20 cellular contexts compared by ENCODE assay signal in the genomic region with DNA sequence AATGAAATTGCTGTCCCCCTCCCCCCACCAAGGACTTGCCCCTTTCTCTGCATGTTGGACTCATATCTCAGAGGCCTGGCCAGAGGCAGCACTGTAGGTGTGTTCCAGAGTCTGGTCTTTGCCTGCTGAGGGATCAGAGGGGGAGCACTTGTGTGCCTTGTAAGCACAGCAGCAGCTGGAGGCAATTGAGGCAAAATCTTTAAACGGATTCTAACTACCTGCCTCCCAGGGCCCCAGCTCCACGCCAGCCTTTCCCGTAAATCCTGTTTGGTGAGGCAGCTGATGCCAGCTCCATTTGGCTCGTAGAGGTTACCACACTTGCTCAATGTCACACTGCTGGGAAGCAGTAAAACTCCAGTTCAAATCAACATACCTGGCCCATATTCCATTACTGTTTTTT. TPM values are rescaled to one million over a fixed set of nuclear protein-coding genes. Genes with fewer than 3 reads are reported as not detected.
DNase-seq lines count a peak whose midpoint lies in the region; FAIRE-seq and TF ChIP-seq lines count a peak whose summit lies in the region.
"Had no signal": no experiment of that assay in that cellular context is flagged by ENCODE, and none has a peak within 500 bp of the region (broad histone marks: within the 10 kb centered on the region; RNA-seq: fewer than 3 reads in every experiment).

No MANE protein-coding gene starts in this region.

- TF ChIP-seq CTCF in bronchial epithelial cell (IDR thresholded peaks at IDR 0.05; ENCODE audit: insufficient read depth, low read length, severe bottlenecking), result no peak
- TF ChIP-seq CTCF in stomach (IDR thresholded peaks at IDR 0.05), result peak in 1 of 7 experiments; percentile 7

- no peak for TF ChIP-seq EP300 in stomach (IDR thresholded peaks at IDR 0.05)

- H3K4me1 ChIP-seq in stomach, result peaks cover 30 to 60% (median 38%) of the 10 kb centered on the region in 4 donors

- H3K4me3 ChIP-seq in bronchial epithelial cell (ENCODE audit: low read depth, low read length) (no peak overlapping the region), stomach (no peak overlapping the region)
- H3K4me3 ChIP-seq: testis had no signal

- FAIRE-seq in bronchial epithelial cell (lab: Jason Lieb, UNC), result no peak

- no peak for TF ChIP-seq POLR2A in stomach (IDR thresholded peaks at IDR 0.05)

- no peaks in the 10 kb centered on the region for H3K9me3 ChIP-seq in stomach
- H3K9me3 ChIP-seq: testis had no signal

- DNase-seq in NCI-H82 (lab: John Stamatoyannopoulos, UW) (peak; percentile 73), NCI-H82 treated with DMSO at 0.1 percent for 48 hours (lab: John Stamatoyannopoulos, UW; ENCODE audit: unreplicated experiment) (no peak), bronchial epithelial cell (ENCODE audit: low read depth) (peak; percentile 52), mesenteric fat pad (ENCODE audit: low spot score) (peak; percentile 26), stomach (peak; percentile 86), amniotic stem cell (lab: John Stamatoyannopoulos, UW) (no peak), NCI-H1436 (lab: John Stamatoyannopoulos, UW) (no peak), SW480 (ENCODE audit: low spot score) (no peak)
- DNase-seq: activated CD4-positive, CD25-positive, alpha-beta regulatory T cell treated with anti-CD3 and anti-CD28 coated beads, Interleukin-2, amount 50 U/mL, for 72 hours; activated CD8-positive, alpha-beta memory T cell treated with anti-CD3 and anti-CD28 coated beads, Interleukin-2, amount 50 U/mL, for 4 hours; activated naive CD4-positive, alpha-beta T cell treated with anti-CD3 and anti-CD28 coated beads, Interleukin-2, amount 10 ng/mL, durations not matched to agents 7 days and 5 days; brain microvascular endothelial cell; CD8-positive, alpha-beta memory T cell; effector CD4-positive, alpha-beta T cell; GDM1; HFFc6; midbrain; NCI-H526 treated with DMSO at 0.1 percent for 48 hours; RPMI8226; testis had no signal

- peak overlapping the region; percentile 96 to 99 (median 98) for H3K27ac ChIP-seq in stomach
- H3K27ac ChIP-seq: brain microvascular endothelial cell, testis had no signal

- no peaks in the 10 kb centered on the region for H3K27me3 ChIP-seq in bronchial epithelial cell (ENCODE audit: control insufficient read depth, insufficient read depth, low read length)
- no peaks in the 10 kb centered on the region for H3K27me3 ChIP-seq in stomach
- H3K27me3 ChIP-seq: brain microvascular endothelial cell, testis had no signal

- intact Hi-C loops in stomach (cut with DNase I; ENCODE audit: low total_unique reads), result no loop called here

- WGBS in stomach, 5 donors, result 24 to 60% (median 36%) methylated on average over 3 to 4 of the region's 4 CpGs

- H3K36me3 ChIP-seq in bronchial epithelial cell (ENCODE audit: control insufficient read depth, insufficient read depth, low read length) (no peaks in the 10 kb centered on the region), stomach (no peaks in the 10 kb centered on the region)
- H3K36me3 ChIP-seq: brain microvascular endothelial cell had no signal

RNA-seq across cellular contexts. Expression of a gene that starts 2.3 kb away (rescaled TPM):
- total RNA-seq in bronchial epithelial cell (29.5 and 59.0 TPM in 2 replicates), mesenteric fat pad (56.1 TPM), stomach (100 to 1,000 TPM in 3 of 5 donors, 10 to 100 TPM in 2; 12.3 to 186 (median 125) TPM)
- 100 to 1,000 TPM; 109 to 149 (median 109) TPM for polyA plus RNA-seq in stomach

Comparison
In these comparisons a context has a peak if more than half of its experiments do, and no peak if none do; other contexts are left out.
1. DNase-seq: peak in NCI-H82 (single experiment), bronchial epithelial cell (single experiment), mesenteric fat pad (single experiment) and stomach (single experiment); none in NCI-H82 treated with DMSO at 0.1 percent for 48 hours (single experiment), amniotic stem cell (single experiment), NCI-H1436 (single experiment) and SW480 (single experiment).